Comparison of ENCODE assay signal across 8 cellular contexts in the genomic region with DNA sequence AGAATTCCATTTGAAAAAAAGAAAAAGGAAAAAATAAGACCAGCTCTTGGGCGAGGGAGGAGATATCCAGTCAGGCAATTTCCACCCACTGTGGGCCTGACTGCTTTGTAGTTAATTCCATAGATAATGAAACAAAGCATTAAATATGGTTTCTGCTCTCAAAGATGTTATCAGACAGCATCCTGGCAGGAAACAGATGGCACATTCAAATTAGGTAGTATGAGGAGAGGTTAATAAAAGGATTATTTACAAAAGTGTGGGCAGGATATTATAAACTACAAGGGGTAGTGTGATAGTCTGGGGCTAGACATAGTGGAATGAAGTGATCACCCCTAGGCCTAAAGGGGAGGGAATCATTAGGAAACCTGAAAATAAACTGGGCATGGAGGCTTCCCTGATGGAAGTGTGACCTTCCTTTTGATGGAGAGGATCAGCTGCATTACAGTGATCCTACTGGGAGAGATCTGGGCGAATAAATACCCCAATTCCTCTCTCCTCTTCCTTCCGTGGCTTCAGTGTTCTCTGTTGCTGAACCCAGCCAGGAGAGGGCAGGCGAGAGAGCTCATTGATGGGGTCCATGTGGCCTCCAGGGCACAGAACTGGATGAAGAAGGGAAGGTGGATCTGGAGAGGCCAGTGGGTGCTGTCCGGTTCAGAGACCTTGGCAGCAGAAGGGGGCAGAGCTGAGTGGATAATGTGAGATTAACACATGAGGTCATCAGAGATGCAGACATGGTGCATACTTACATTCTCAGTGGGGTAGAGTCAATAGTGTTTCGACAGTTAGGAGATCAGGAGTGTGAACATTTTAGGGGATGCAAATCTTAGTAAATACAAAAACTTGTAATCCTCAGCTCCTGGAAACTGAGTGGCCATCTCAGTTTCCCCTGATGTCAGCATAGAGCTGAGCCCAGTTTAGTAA.
DNase-seq lines count a peak whose midpoint lies in the region; ATAC-seq and TF ChIP-seq lines count a peak whose summit lies in the region.

No MANE protein-coding gene starts in this region.

- H3K27me3 ChIP-seq in ovary, result no peaks in the 10 kb centered on the region

- TF ChIP-seq POLR2A in ovary (IDR thresholded peaks at IDR 0.05), result no peak

- no peaks in the 10 kb centered on the region for H3K9me3 ChIP-seq in ovary

- TF ChIP-seq CTCF in fibroblast of pulmonary artery (IDR thresholded peaks at IDR 0.05; ENCODE audit: low read length, missing control alignments) (peak; percentile 31), ovary (IDR thresholded peaks at IDR 0.05) (no peak)

- H3K36me3 ChIP-seq in ovary, result no peaks in the 10 kb centered on the region

- no peaks in the 10 kb centered on the region for H3K4me1 Mint-ChIP-seq in activated naive CD8-positive, alpha-beta T cell treated with anti-CD3 and anti-CD28 coated beads for 36 hours
- H3K4me1 Mint-ChIP-seq in activated naive CD8-positive, alpha-beta T cell treated with anti-CD3 and anti-CD28 coated beads, Interleukin-2, amount 50 U/mL, for 24 hours, result no peaks in the 10 kb centered on the region

- ATAC-seq in activated naive CD8-positive, alpha-beta T cell treated with anti-CD3 and anti-CD28 coated beads, Interleukin-2, amount 50 U/mL, for 24 hours, result no peak
- peak; percentile 65 for ATAC-seq in HG03039 (IDR thresholded peaks at IDR 0.05; ENCODE audit: unreplicated experiment)
- ATAC-seq in sciatic nerve, result peak; percentile 17

- H3K4me3 Mint-ChIP-seq in activated naive CD8-positive, alpha-beta T cell treated with anti-CD3 and anti-CD28 coated beads for 36 hours, result no peak overlapping the region
- no peak overlapping the region for H3K4me3 Mint-ChIP-seq in activated naive CD8-positive, alpha-beta T cell treated with anti-CD3 and anti-CD28 coated beads, Interleukin-2, amount 50 U/mL, for 24 hours

- TF ChIP-seq EP300 in ovary (IDR thresholded peaks at IDR 0.05), result no peak

- H3K4me3 ChIP-seq in fibroblast of pulmonary artery (replicated peaks; ENCODE audit: low read depth, low read length) (no peak overlapping the region), ovary (no peak overlapping the region)

- DNase-seq in activated naive CD8-positive, alpha-beta T cell treated with anti-CD3 and anti-CD28 coated beads for 36 hours, result peak; percentile 18
- DNase-seq in activated naive CD8-positive, alpha-beta T cell treated with anti-CD3 and anti-CD28 coated beads, Interleukin-2, amount 50 U/mL, for 24 hours, result no peak
- DNase-seq in OCI-M1 (lab: John Stamatoyannopoulos, UW) (peak; percentile 44), fibroblast of pulmonary artery (ENCODE audit: low read depth) (peak; percentile 6), sciatic nerve (ENCODE audit: low spot score) (no peak), ovary (no peak), GM19238 (ENCODE audit: insufficient read length, low spot score) (no peak)

- H3K4me1 ChIP-seq in ovary (ENCODE audit: insufficient read depth), result no peaks in the 10 kb centered on the region

- no peak overlapping the region for H3K27ac Mint-ChIP-seq in activated naive CD8-positive, alpha-beta T cell treated with anti-CD3 and anti-CD28 coated beads for 36 hours
- H3K27ac Mint-ChIP-seq in activated naive CD8-positive, alpha-beta T cell treated with anti-CD3 and anti-CD28 coated beads, Interleukin-2, amount 50 U/mL, for 24 hours, result no peak overlapping the region

- H3K27me3 Mint-ChIP-seq in activated naive CD8-positive, alpha-beta T cell treated with anti-CD3 and anti-CD28 coated beads for 36 hours, result no peaks in the 10 kb centered on the region
- no peaks in the 10 kb centered on the region for H3K27me3 Mint-ChIP-seq in activated naive CD8-positive, alpha-beta T cell treated with anti-CD3 and anti-CD28 coated beads, Interleukin-2, amount 50 U/mL, for 24 hours

- H3K27ac ChIP-seq in ovary, result no peak overlapping the region

- intact Hi-C loops in sciatic nerve (cut with DNase I) (no loop called here), ovary (cut with DNase I) (no loop called here)

- 80 to 89% (median 84%) methylated on average over 6 of the region's 6 CpGs for WGBS in ovary, 3 donors

- no peaks in the 10 kb centered on the region for H3K9me3 Mint-ChIP-seq in activated naive CD8-positive, alpha-beta T cell treated with anti-CD3 and anti-CD28 coated beads for 36 hours
- H3K9me3 Mint-ChIP-seq in activated naive CD8-positive, alpha-beta T cell treated with anti-CD3 and anti-CD28 coated beads, Interleukin-2, amount 50 U/mL, for 24 hours, result no peaks in the 10 kb centered on the region

- H3K36me3 Mint-ChIP-seq in activated naive CD8-positive, alpha-beta T cell treated with anti-CD3 and anti-CD28 coated beads for 36 hours, result no peaks in the 10 kb centered on the region
- H3K36me3 Mint-ChIP-seq in activated naive CD8-positive, alpha-beta T cell treated with anti-CD3 and anti-CD28 coated beads, Interleukin-2, amount 50 U/mL, for 24 hours (ENCODE audit: low read depth), result no peaks in the 10 kb centered on the region

Comparison
In these comparisons a context has a peak if more than half of its experiments do, and no peak if none do; other contexts are left out.
1. DNase-seq: peak in activated naive CD8-positive, alpha-beta T cell treated with anti-CD3 and anti-CD28 coated beads for 36 hours (single experiment), OCI-M1 (single experiment) and fibroblast of pulmonary artery (single experiment); none in activated naive CD8-positive, alpha-beta T cell treated with anti-CD3 and anti-CD28 coated beads, Interleukin-2, amount 50 U/mL, for 24 hours (single experiment), sciatic nerve (single experiment), ovary (0 of 5) and GM19238 (single experiment).